In the genomic region with DNA sequence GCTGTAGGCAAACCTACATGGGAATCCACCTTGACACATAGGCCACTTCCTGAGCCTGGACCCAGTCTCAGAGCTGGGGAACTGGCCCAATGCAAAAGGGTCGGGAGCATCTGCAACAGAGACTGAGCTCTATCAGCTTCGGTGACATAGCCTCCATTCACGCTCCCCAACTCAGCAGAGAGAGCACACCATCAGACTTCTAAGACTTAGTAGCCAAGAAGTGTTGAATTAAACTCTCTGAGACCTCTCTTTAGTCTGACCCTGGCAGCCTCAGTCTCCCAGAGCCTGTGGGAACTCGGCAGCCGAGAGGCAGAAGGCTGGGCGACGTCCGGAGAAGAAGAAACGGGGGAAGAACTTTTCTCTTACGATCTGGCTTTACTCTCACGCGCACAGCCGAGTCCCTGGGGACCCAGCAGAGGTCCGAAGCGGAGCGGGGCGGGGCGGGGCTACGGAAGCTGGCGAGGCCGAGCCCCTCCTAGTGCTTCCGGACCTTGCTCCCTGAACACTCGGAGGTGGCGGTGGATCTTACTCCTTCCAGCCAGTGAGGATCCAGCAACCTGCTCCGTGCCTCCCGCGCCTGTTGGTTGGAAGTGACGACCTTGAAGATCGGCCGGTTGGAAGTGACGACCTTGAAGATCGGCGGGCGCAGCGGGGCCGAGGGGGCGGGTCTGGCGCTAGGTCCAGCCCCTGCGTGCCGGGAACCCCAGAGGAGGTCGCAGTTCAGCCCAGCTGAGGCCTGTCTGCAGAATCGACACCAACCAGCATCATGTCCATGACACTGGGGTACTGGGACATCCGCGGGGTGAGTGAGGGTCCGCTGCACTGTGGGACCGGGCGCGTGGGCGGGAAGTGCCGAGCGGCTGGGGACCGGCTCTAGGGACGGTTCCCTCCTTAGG, we compare ENCODE assay signal across 8 cellular contexts.
DNase-seq lines count a peak whose midpoint lies in the region; ATAC-seq lines count a peak whose summit lies in the region.

A gene (plus strand): TSS at position 476 of the 896 bp plus-strand sequence. CDS start 291 bp downstream, at position 767.

- H3K36me3 ChIP-seq in effector memory CD4-positive, alpha-beta T cell (ENCODE audit: control insufficient read depth, insufficient read depth, low read length) = no peaks in the 10 kb centered on the region

- H3K27ac ChIP-seq in effector memory CD4-positive, alpha-beta T cell (ENCODE audit: insufficient read depth, low read length, poor library complexity, severe bottlenecking) = peak within 1 kb of the TSS; percentile 46

- H3K4me3 Mint-ChIP-seq in memory B cell = peak within 1 kb of the TSS; percentile 95

- peaks cover 3% of the 10 kb centered on the region for H3K27me3 Mint-ChIP-seq in memory B cell

- peak; percentile 66 for ATAC-seq in GM18873 (IDR thresholded peaks at IDR 0.05; ENCODE audit: low FRiP score, unreplicated experiment)
- peak; percentile 80 for ATAC-seq in HG03108 (IDR thresholded peaks at IDR 0.05; ENCODE audit: unreplicated experiment)
- peak; percentile 91 for ATAC-seq in memory B cell (ENCODE audit: low read depth)

- DNase-seq in AG20443 (ENCODE audit: low spot score) (peak; percentile 91), NCI-H82 (lab: John Stamatoyannopoulos, UW) (peak; percentile 81), memory B cell (ENCODE audit: low spot score in 2 of 2) (peak; percentile 68 to 77)
- DNase-seq in activated CD8-positive, alpha-beta memory T cell treated with anti-CD3 and anti-CD28 coated beads for 1 hour (ENCODE audit: extremely low read depth in 1 of 2, low read depth in 1 of 2) = peak; percentile 5 to 50
- peak; percentile 24 to 55 (median 42) for DNase-seq in effector memory CD4-positive, alpha-beta T cell
- peak; percentile 47 for DNase-seq in stimulated activated CD8-positive, alpha-beta memory T cell treated with anti-CD3 and anti-CD28 coated beads, Interleukin-12 subunit alpha, Interleukin-12 subunit beta, amount 100 ng/mL, for 1 hour (ENCODE audit: low read depth)

- H3K4me3 ChIP-seq in effector memory CD4-positive, alpha-beta T cell (ENCODE audit: insufficient read depth, low read depth, low read length, poor library complexity, severe bottlenecking) = peak within 1 kb of the TSS; percentile 90

- H3K36me3 Mint-ChIP-seq in memory B cell = peaks cover 5% of the 10 kb centered on the region

- H3K4me1 ChIP-seq in effector memory CD4-positive, alpha-beta T cell (ENCODE audit: control insufficient read depth, insufficient read depth, low read length, poor library complexity, severe bottlenecking) = peaks cover 4% of the 10 kb centered on the region

- H3K9me3 ChIP-seq in effector memory CD4-positive, alpha-beta T cell (ENCODE audit: control insufficient read depth, low read length) = no peaks in the 10 kb centered on the region

- H3K27me3 ChIP-seq in effector memory CD4-positive, alpha-beta T cell (replicated peaks; ENCODE audit: control insufficient read depth, insufficient read depth, low read length, poor library complexity, severe bottlenecking) = no peaks in the 10 kb centered on the region

- peak within 1 kb of the TSS; percentile 81 for H3K27ac Mint-ChIP-seq in memory B cell

- peaks cover 6% of the 10 kb centered on the region for H3K4me1 Mint-ChIP-seq in memory B cell

- no peaks in the 10 kb centered on the region for H3K9me3 Mint-ChIP-seq in memory B cell

Comparison
In these comparisons a context has a peak if more than half of its experiments do, and no peak if none do; other contexts are left out.
1. Peak in every context shown above with its lines: DNase-seq, ATAC-seq, H3K4me3 ChIP-seq and H3K27ac ChIP-seq.
2. DNase-seq: peak in every context shown above with its lines; median percentile 91 in AG20443; 81 in NCI-H82; 72 in memory B cell; 47 in stimulated activated CD8-positive, alpha-beta memory T cell treated with anti-CD3 and anti-CD28 coated beads, Interleukin-12 subunit alpha, Interleukin-12 subunit beta, amount 100 ng/mL, for 1 hour; 42 in effector memory CD4-positive, alpha-beta T cell; 28 in activated CD8-positive, alpha-beta memory T cell treated with anti-CD3 and anti-CD28 coated beads for 1 hour.